8 cellular contexts compared by ENCODE assay signal in genomic region chr2:159904565-159905281, GRCh38. TPM values are rescaled to one million over a fixed set of nuclear protein-coding genes. Genes with fewer than 3 reads are reported as not detected.
DNase-seq lines count a peak whose midpoint lies in the region; ATAC-seq and TF ChIP-seq lines count a peak whose summit lies in the region.

Gene LY75, minus strand, starts transcription at chr2:159904756.

- ATAC-seq in GM18907 (IDR thresholded peaks at IDR 0.05; ENCODE audit: unreplicated experiment) (peak; percentile 86), HG03175 (IDR thresholded peaks at IDR 0.05; ENCODE audit: unreplicated experiment) (peak; percentile 79), T-cell (replicated peaks in 1 of 4) (peak; percentile 85 to 90 (median 89))

- H3K27ac ChIP-seq in ascending aorta (peak within 1 kb of the TSS in 1 of 2 donors; percentile 52), iPS-20b (ENCODE audit: low read length) (no peak within 1 kb of the TSS)

- peaks cover 33 to 44% (median 36%) of the 10 kb centered on the region in 3 donors for H3K4me1 Mint-ChIP-seq in T-cell

- no peaks in the 10 kb centered on the region for H3K9me3 ChIP-seq in ascending aorta
- H3K9me3 ChIP-seq in iPS-20b (ENCODE audit: insufficient read depth, low read depth, low read length) = no peaks in the 10 kb centered on the region

- CTCF ChIA-PET in T-cell (lab: Charles Lee) = no interaction called here

- H3K4me1 ChIP-seq in ascending aorta = no peaks in the 10 kb centered on the region
- H3K4me1 ChIP-seq in iPS-20b (ENCODE audit: insufficient read depth, low read length) = no peaks in the 10 kb centered on the region

- TF ChIP-seq CTCF in ascending aorta (IDR thresholded peaks at IDR 0.05) = no peak

- H3K4me3 ChIP-seq in ascending aorta = peak within 1 kb of the TSS; percentile 54 to 71
- peak within 1 kb of the TSS; percentile 60; the same call in 1 of the 2 replicates for H3K4me3 ChIP-seq in iPS-20b (ENCODE audit: low read length)

- peaks cover 5% of the 10 kb centered on the region for H3K36me3 Mint-ChIP-seq in T-cell

- DNase-seq in 8988T = peak; percentile 63
- peak; percentile 66 to 85 (median 78) for DNase-seq in T-cell
- DNase-seq in ascending aorta (ENCODE audit: low spot score in 2 of 2) = peak; percentile 30 to 69
- peak; percentile 55 to 76 (median 67) for DNase-seq in stimulated activated CD4-positive, alpha-beta T cell treated with anti-CD3 and anti-CD28 coated beads, Interleukin-12 subunit alpha, Interleukin-12 subunit beta, amount 100 ng/mL, for 48 hours (ENCODE audit: low read depth in 2 of 3, low spot score in 1 of 3)
- DNase-seq in SHP77 treated with DMSO at 0.1 percent for 48 hours (lab: John Stamatoyannopoulos, UW) = no peak

- H3K9ac ChIP-seq in iPS-20b (ENCODE audit: low read depth, low read length) = no peak within 1 kb of the TSS

- no peaks in the 10 kb centered on the region for H3K27me3 ChIP-seq in ascending aorta
- peaks cover 29% of the 10 kb centered on the region; the same call in 1 of the 2 replicates for H3K27me3 ChIP-seq in iPS-20b (ENCODE audit: insufficient read depth, low read length)

- peak within 1 kb of the TSS; percentile 97 to 100 (median 99) for H3K4me3 Mint-ChIP-seq in T-cell

- POLR2A ChIA-PET in T-cell (lab: Charles Lee) = no interaction called here

- H3K36me3 ChIP-seq in ascending aorta (no peaks in the 10 kb centered on the region), iPS-20b (ENCODE audit: insufficient read depth, low read depth, low read length) (no peaks in the 10 kb centered on the region)

- intact Hi-C loops in ascending aorta (cut with DNase I) = no loop called here

- no peaks in the 10 kb centered on the region for H3K9me3 Mint-ChIP-seq in T-cell

- H3K27me3 Mint-ChIP-seq in T-cell = peaks cover 0 to 2% of the 10 kb centered on the region in 2 donors

- peak within 1 kb of the TSS; percentile 99 for H3K27ac Mint-ChIP-seq in T-cell

RNA-seq across cellular contexts. Expression of gene LY75, which starts in this region (rescaled TPM):
- total RNA-seq in T-cell (10 to 100 TPM; 35.3 to 52.2 (median 41.7) TPM), ascending aorta (0.11 TPM)

Comparison
In these comparisons a context has a peak if more than half of its experiments do, and no peak if none do; other contexts are left out.
1. RNA of gene LY75 (total RNA-seq): 35.3 to 52.2 TPM in T-cell; 0.11 TPM in ascending aorta (single experiment); every median in the first group is over 10 times any median in the second.
2. Peak in DNase-seq and H3K4me3 ChIP-seq in ascending aorta; RNA of the gene not detected or under 1 TPM.
3. Peak in every context shown above with its lines, with median percentiles within 50 percentile points of each other: ATAC-seq.